ENCODE assay signal across 13 cellular contexts in genomic region chr4:142566780-142567179, GRCh38.
DNase-seq lines count a peak whose midpoint lies in the region; ATAC-seq and TF ChIP-seq lines count a peak whose summit lies in the region.
"Had no signal": no experiment of that assay in that cellular context is flagged by ENCODE, and none has a peak within 500 bp of the region (broad histone marks: within the 10 kb centered on the region; RNA-seq: fewer than 3 reads in every experiment).

No MANE protein-coding gene starts in this region.

- no peaks in the 10 kb centered on the region for H4K20me1 ChIP-seq in MM.1S (ENCODE audit: insufficient read depth, low read length)
- H4K20me1 ChIP-seq: BLaER1 treated with 17β-estradiol and CSF1 and Interleukin-3, amounts not matched to agents 10 nM and 100 nM had no signal

- no peaks in the 10 kb centered on the region for H3K9me2 ChIP-seq in MM.1S (replicated peaks; ENCODE audit: insufficient read depth, low read length)

- H3F3A ChIP-seq in MM.1S (ENCODE audit: insufficient read depth, low read length): no peaks in the 10 kb centered on the region

- H3K27ac Mint-ChIP-seq in CD4-positive, alpha-beta T cell: peak overlapping the region; percentile 95
- H3K27ac Mint-ChIP-seq in activated naive CD8-positive, alpha-beta T cell treated with anti-CD3 and anti-CD28 coated beads, Interleukin-2, amount 50 U/mL, for 24 hours: peak overlapping the region; percentile 40
- peak overlapping the region; percentile 98 for H3K27ac Mint-ChIP-seq in mesothelial cell of epicardium

- H2BK15ac ChIP-seq in mesendoderm (replicated peaks; ENCODE audit: low read depth): no peak overlapping the region

- no peaks in the 10 kb centered on the region for H3K27me3 ChIP-seq in CD4-positive, alpha-beta T cell (ENCODE audit: control insufficient read depth, insufficient read depth, low read length)
- H3K27me3 ChIP-seq in mesendoderm (ENCODE audit: insufficient read depth, low read length, poor library complexity): no peaks in the 10 kb centered on the region
- H3K27me3 ChIP-seq in MM.1S (replicated peaks; ENCODE audit: insufficient read depth, low read length): no peaks in the 10 kb centered on the region
- H3K27me3 ChIP-seq: BLaER1 treated with 17β-estradiol and CSF1 and Interleukin-3, amounts not matched to agents 10 nM and 100 nM; thyroid gland had no signal

- peaks cover 80% of the 10 kb centered on the region for H3K4me1 Mint-ChIP-seq in CD4-positive, alpha-beta T cell (ENCODE audit: low read depth)
- peaks cover 38% of the 10 kb centered on the region for H3K4me1 Mint-ChIP-seq in activated naive CD8-positive, alpha-beta T cell treated with anti-CD3 and anti-CD28 coated beads, Interleukin-2, amount 50 U/mL, for 24 hours
- H3K4me1 Mint-ChIP-seq in mesothelial cell of epicardium: peaks cover 34% of the 10 kb centered on the region

- no peaks in the 10 kb centered on the region for H3K27me3 Mint-ChIP-seq in CD4-positive, alpha-beta T cell
- H3K27me3 Mint-ChIP-seq in activated naive CD8-positive, alpha-beta T cell treated with anti-CD3 and anti-CD28 coated beads, Interleukin-2, amount 50 U/mL, for 24 hours: no peaks in the 10 kb centered on the region
- no peaks in the 10 kb centered on the region for H3K27me3 Mint-ChIP-seq in mesothelial cell of epicardium (ENCODE audit: low read depth)

- H3K4me1 ChIP-seq in mesendoderm (ENCODE audit: control insufficient read depth, low read depth, low read length) (no peaks in the 10 kb centered on the region), MM.1S (ENCODE audit: low read length) (peaks cover 17% of the 10 kb centered on the region)
- H3K4me1 ChIP-seq: BLaER1 treated with 17β-estradiol and CSF1 and Interleukin-3, amounts not matched to agents 10 nM and 100 nM; HAP-1; psoas muscle; thyroid gland had no signal

- no peak overlapping the region for H3K4ac ChIP-seq in mesendoderm (ENCODE audit: low read depth, low read length)

- POLR2A ChIA-PET in CD4-positive, alpha-beta T cell (lab: Charles Lee): interaction anchor here (0.6 to 3.6 kb wide), 25 partner anchors 9 to 283 kb away, joined by 3 to 49 read pairs (median 7); no protein-coding TSS in a partner anchor

- H3K36me3 Mint-ChIP-seq in CD4-positive, alpha-beta T cell (ENCODE audit: low read depth): peaks cover 21% of the 10 kb centered on the region
- peaks cover 1% of the 10 kb centered on the region for H3K36me3 Mint-ChIP-seq in activated naive CD8-positive, alpha-beta T cell treated with anti-CD3 and anti-CD28 coated beads, Interleukin-2, amount 50 U/mL, for 24 hours (ENCODE audit: low read depth)
- H3K36me3 Mint-ChIP-seq in mesothelial cell of epicardium: peaks cover 9% of the 10 kb centered on the region

- H3K23ac ChIP-seq in mesendoderm (ENCODE audit: low read length): no peak overlapping the region

- no peaks in the 10 kb centered on the region for H3K9me3 ChIP-seq in CD4-positive, alpha-beta T cell (ENCODE audit: control insufficient read depth, low read length)
- H3K9me3 ChIP-seq in MM.1S (replicated peaks; ENCODE audit: insufficient read depth, low read length): no peaks in the 10 kb centered on the region
- H3K9me3 ChIP-seq: BLaER1 treated with 17β-estradiol and CSF1 and Interleukin-3, amounts not matched to agents 10 nM and 100 nM; HAP-1; psoas muscle; thyroid gland had no signal

- H3K18ac ChIP-seq in mesendoderm (ENCODE audit: low read length): no peak overlapping the region

- CTCF ChIA-PET in CD4-positive, alpha-beta T cell (lab: Charles Lee): interaction anchor here (0.8 to 3.3 kb wide), 19 partner anchors 9 to 284 kb away, joined by 3 to 32 read pairs (median 4); no protein-coding TSS in a partner anchor

- ATAC-seq in CD4-positive, alpha-beta T cell (ENCODE audit: poor library complexity): peak; percentile 33
- ATAC-seq in GM18909 (IDR thresholded peaks at IDR 0.05; ENCODE audit: poor library complexity, unreplicated experiment) (peak; percentile 15), HG02970 (IDR thresholded peaks at IDR 0.05; ENCODE audit: low FRiP score, unreplicated experiment) (no peak), GM21360 (IDR thresholded peaks at IDR 0.05; ENCODE audit: unreplicated experiment) (no peak)
- ATAC-seq in activated naive CD8-positive, alpha-beta T cell treated with anti-CD3 and anti-CD28 coated beads, Interleukin-2, amount 50 U/mL, for 24 hours: no peak
- ATAC-seq: psoas muscle had no signal

- TF ChIP-seq CTCF in CD4-positive, alpha-beta T cell (IDR thresholded peaks at IDR 0.05): no peak
- no peak for TF ChIP-seq CTCF in mesothelial cell of epicardium (IDR thresholded peaks at IDR 0.05; ENCODE audit: unreplicated experiment)
- no peak for TF ChIP-seq CTCF in MM.1S (IDR thresholded peaks at IDR 0.05; ENCODE audit: low read length)

- H3K4me3 ChIP-seq in mesendoderm (ENCODE audit: low read length): no peak overlapping the region
- H3K4me3 ChIP-seq in MM.1S (ENCODE audit: low read length): no peak overlapping the region
- H3K4me3 ChIP-seq: BLaER1 treated with 17β-estradiol and CSF1 and Interleukin-3, amounts not matched to agents 10 nM and 100 nM; HAP-1; psoas muscle; thyroid gland had no signal

- no peak overlapping the region for H3K56ac ChIP-seq in mesendoderm (ENCODE audit: low read length)

- H3K9ac ChIP-seq in mesendoderm (ENCODE audit: low read length) (no peak overlapping the region), MM.1S (ENCODE audit: low read length) (no peak overlapping the region)
- H3K9ac ChIP-seq: BLaER1 treated with 17β-estradiol and CSF1 and Interleukin-3, amounts not matched to agents 10 nM and 100 nM had no signal

- intact Hi-C loops in CD4-positive, alpha-beta T cell (cut with DNase I, micrococcal nuclease): loop anchor here in 1 of 2 experiments (1.0 to 10.0 kb wide), 7 partner anchors 136 to 439 kb away; partner anchors contain the start of gene INPP4B

- H3K36me3 ChIP-seq in mesendoderm (ENCODE audit: control insufficient read depth, insufficient read depth, low read length) (no peaks in the 10 kb centered on the region), MM.1S (replicated peaks; ENCODE audit: insufficient read depth, low read length) (no peaks in the 10 kb centered on the region)
- H3K36me3 ChIP-seq: BLaER1 treated with 17β-estradiol and CSF1 and Interleukin-3, amounts not matched to agents 10 nM and 100 nM; HAP-1; thyroid gland had no signal

- H3K27ac ChIP-seq in CD4-positive, alpha-beta T cell (ENCODE audit: low read depth, low read length): peak overlapping the region; percentile 72
- no peak overlapping the region for H3K27ac ChIP-seq in mesendoderm (ENCODE audit: low read depth, low read length)
- H3K27ac ChIP-seq in MM.1S (ENCODE audit: low read length): no peak overlapping the region
- H3K27ac ChIP-seq: BLaER1 treated with 17β-estradiol and CSF1 and Interleukin-3, amounts not matched to agents 10 nM and 100 nM; psoas muscle; thyroid gland had no signal

- no peak overlapping the region for H2AK5ac ChIP-seq in mesendoderm (ENCODE audit: low read length)

- peak overlapping the region; percentile 88 for H3K4me3 Mint-ChIP-seq in CD4-positive, alpha-beta T cell
- H3K4me3 Mint-ChIP-seq in activated naive CD8-positive, alpha-beta T cell treated with anti-CD3 and anti-CD28 coated beads, Interleukin-2, amount 50 U/mL, for 24 hours: peak overlapping the region; percentile 75
- no peak overlapping the region for H3K4me3 Mint-ChIP-seq in mesothelial cell of epicardium

- no peaks in the 10 kb centered on the region for H3K79me1 ChIP-seq in mesendoderm (ENCODE audit: low read length)

- H2AFZ ChIP-seq in MM.1S (ENCODE audit: low read length): no peak overlapping the region

- no peak overlapping the region for H2BK5ac ChIP-seq in mesendoderm (ENCODE audit: low read length)

- H4K8ac ChIP-seq in mesendoderm (ENCODE audit: low read depth, low read length): no peak overlapping the region

- DNase-seq in CD4-positive, alpha-beta T cell: no peak
- DNase-seq in activated naive CD8-positive, alpha-beta T cell treated with anti-CD3 and anti-CD28 coated beads, Interleukin-2, amount 50 U/mL, for 24 hours: no peak
- DNase-seq in mesothelial cell of epicardium (ENCODE audit: low spot score in 2 of 2, unreplicated experiment in 2 of 2) (no peak), mesendoderm (no peak), MM.1S (no peak)
- DNase-seq: NCI-H1417 treated with DMSO at 0.1 percent for 48 hours, psoas muscle, thyroid gland had no signal

- WGBS in mesendoderm (ENCODE audit: extremely low coverage, insufficient coverage, low lambda C conversion rate): no CpG with 5 or more reads among the region's 4 CpGs

- no peak overlapping the region for H2BK120ac ChIP-seq in mesendoderm (ENCODE audit: low read depth, low read length)

- H4K5ac ChIP-seq in mesendoderm (ENCODE audit: low read length): no peak overlapping the region

- H3K79me2 ChIP-seq in mesendoderm (ENCODE audit: control insufficient read depth, insufficient read depth, low read length) (no peaks in the 10 kb centered on the region), MM.1S (ENCODE audit: low read length) (no peaks in the 10 kb centered on the region)

- H3K9me3 Mint-ChIP-seq in CD4-positive, alpha-beta T cell: no peaks in the 10 kb centered on the region
- no peaks in the 10 kb centered on the region for H3K9me3 Mint-ChIP-seq in activated naive CD8-positive, alpha-beta T cell treated with anti-CD3 and anti-CD28 coated beads, Interleukin-2, amount 50 U/mL, for 24 hours
- H3K9me3 Mint-ChIP-seq in mesothelial cell of epicardium: peaks cover 12% of the 10 kb centered on the region

- H3K4me2 ChIP-seq in mesendoderm (ENCODE audit: low read length): no peak overlapping the region
- no peak overlapping the region for H3K4me2 ChIP-seq in MM.1S (ENCODE audit: low read depth, low read length)
- H3K4me2 ChIP-seq: BLaER1 treated with 17β-estradiol and CSF1 and Interleukin-3, amounts not matched to agents 10 nM and 100 nM had no signal

Comparison
In these comparisons a context has a peak if more than half of its experiments do, and no peak if none do; other contexts are left out.
1. ATAC-seq: peak in CD4-positive, alpha-beta T cell (single experiment) and GM18909 (single experiment); none in activated naive CD8-positive, alpha-beta T cell treated with anti-CD3 and anti-CD28 coated beads, Interleukin-2, amount 50 U/mL, for 24 hours (single experiment), HG02970 (single experiment) and GM21360 (single experiment).
2. H3K27ac Mint-ChIP-seq: peak in every context shown above with its lines; median percentile 98 in mesothelial cell of epicardium; 95 in CD4-positive, alpha-beta T cell; 40 in activated naive CD8-positive, alpha-beta T cell treated with anti-CD3 and anti-CD28 coated beads, Interleukin-2, amount 50 U/mL, for 24 hours.